1 cellular context compared by ENCODE assay signal in the genomic region with DNA sequence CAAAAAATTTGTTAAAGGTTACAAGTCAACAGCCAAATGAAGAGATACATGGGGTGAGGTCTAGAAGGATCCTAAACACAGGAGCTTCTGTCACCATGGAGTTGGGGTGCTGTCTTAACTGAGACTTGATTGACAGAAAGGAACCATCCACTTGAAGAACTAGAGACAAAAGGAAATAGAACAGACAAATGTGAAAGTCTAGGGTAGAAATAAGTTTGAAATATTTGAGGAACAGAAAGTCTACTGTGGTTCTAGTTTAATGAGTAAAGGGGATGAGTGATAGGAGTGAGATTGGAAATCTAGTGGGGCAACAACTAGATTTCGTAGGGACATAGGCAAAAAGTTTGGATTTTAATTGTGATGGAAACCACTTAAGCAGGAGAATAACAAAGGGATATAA.
TF ChIP-seq lines count a peak whose summit lies in the region.

No MANE protein-coding gene starts in this region.

TF ChIP-seq in GM23338, 12 proteins besides CTCF, POLR2A, EP300 and RAD21 (continued from another document):
- no peak for TF ChIP-seq NANOG (IDR thresholded peaks at IDR 0.05; ENCODE audit: borderline replicate concordance)
- TF ChIP-seq, protein P1, sequence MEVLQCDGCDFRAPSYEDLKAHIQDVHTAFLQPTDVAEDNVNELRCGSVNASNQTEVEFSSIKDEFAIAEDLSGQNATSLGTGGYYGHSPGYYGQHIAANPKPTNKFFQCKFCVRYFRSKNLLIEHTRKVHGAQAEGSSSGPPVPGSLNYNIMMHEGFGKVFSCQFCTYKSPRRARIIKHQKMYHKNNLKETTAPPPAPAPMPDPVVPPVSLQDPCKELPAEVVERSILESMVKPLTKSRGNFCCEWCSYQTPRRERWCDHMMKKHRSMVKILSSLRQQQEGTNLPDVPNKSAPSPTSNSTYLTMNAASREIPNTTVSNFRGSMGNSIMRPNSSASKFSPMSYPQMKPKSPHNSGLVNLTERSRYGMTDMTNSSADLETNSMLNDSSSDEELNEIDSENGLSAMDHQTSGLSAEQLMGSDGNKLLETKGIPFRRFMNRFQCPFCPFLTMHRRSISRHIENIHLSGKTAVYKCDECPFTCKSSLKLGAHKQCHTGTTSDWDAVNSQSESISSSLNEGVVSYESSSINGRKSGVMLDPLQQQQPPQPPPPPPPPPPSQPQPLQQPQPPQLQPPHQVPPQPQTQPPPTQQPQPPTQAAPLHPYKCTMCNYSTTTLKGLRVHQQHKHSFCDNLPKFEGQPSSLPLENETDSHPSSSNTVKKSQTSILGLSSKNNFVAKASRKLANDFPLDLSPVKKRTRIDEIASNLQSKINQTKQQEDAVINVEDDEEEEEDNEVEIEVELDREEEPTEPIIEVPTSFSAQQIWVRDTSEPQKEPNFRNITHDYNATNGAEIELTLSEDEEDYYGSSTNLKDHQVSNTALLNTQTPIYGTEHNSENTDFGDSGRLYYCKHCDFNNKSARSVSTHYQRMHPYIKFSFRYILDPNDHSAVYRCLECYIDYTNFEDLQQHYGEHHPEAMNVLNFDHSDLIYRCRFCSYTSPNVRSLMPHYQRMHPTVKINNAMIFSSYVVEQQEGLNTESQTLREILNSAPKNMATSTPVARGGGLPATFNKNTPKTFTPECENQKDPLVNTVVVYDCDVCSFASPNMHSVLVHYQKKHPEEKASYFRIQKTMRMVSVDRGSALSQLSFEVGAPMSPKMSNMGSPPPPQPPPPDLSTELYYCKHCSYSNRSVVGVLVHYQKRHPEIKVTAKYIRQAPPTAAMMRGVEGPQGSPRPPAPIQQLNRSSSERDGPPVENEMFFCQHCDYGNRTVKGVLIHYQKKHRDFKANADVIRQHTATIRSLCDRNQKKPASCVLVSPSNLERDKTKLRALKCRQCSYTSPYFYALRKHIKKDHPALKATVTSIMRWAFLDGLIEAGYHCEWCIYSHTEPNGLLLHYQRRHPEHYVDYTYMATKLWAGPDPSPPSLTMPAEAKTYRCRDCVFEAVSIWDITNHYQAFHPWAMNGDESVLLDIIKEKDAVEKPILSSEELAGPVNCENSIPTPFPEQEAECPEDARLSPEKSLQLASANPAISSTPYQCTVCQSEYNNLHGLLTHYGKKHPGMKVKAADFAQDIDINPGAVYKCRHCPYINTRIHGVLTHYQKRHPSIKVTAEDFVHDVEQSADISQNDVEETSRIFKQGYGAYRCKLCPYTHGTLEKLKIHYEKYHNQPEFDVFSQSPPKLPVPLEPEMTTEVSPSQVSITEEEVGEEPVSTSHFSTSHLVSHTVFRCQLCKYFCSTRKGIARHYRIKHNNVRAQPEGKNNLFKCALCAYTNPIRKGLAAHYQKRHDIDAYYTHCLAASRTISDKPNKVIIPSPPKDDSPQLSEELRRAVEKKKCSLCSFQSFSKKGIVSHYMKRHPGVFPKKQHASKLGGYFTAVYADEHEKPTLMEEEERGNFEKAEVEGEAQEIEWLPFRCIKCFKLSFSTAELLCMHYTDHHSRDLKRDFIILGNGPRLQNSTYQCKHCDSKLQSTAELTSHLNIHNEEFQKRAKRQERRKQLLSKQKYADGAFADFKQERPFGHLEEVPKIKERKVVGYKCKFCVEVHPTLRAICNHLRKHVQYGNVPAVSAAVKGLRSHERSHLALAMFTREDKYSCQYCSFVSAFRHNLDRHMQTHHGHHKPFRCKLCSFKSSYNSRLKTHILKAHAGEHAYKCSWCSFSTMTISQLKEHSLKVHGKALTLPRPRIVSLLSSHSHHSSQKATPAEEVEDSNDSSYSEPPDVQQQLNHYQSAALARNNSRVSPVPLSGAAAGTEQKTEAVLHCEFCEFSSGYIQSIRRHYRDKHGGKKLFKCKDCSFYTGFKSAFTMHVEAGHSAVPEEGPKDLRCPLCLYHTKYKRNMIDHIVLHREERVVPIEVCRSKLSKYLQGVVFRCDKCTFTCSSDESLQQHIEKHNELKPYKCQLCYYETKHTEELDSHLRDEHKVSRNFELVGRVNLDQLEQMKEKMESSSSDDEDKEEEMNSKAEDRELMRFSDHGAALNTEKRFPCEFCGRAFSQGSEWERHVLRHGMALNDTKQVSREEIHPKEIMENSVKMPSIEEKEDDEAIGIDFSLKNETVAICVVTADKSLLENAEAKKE (CRISPR knock-in tag; IDR thresholded peaks at IDR 0.05), result no peak
- no peak for TF ChIP-seq POLR2AphosphoS5 (IDR thresholded peaks at IDR 0.05; ENCODE audit: low read depth)
TF ChIP-seq in GM23338: peak in this region for 0.
